ENCODE assay signal across 15 cellular contexts in genomic region chr3:13927295-13927694, GRCh38. TPM values are rescaled to one million over a fixed set of nuclear protein-coding genes. Genes with fewer than 3 reads are reported as not detected.
DNase-seq lines count a peak whose midpoint lies in the region; ATAC-seq, FAIRE-seq and TF ChIP-seq lines count a peak whose summit lies in the region.
"Had no signal": no experiment of that assay in that cellular context is flagged by ENCODE, and none has a peak within 500 bp of the region (broad histone marks: within the 10 kb centered on the region; RNA-seq: fewer than 3 reads in every experiment).

No MANE protein-coding gene starts in this region.

- no peak for FAIRE-seq in keratinocyte (lab: Jason Lieb, UNC)

- no peak overlapping the region for H3K4me3 ChIP-seq in HCT116 (replicated peaks in 1 of 2; ENCODE audit: low read depth in 1 of 2, low read length in 2 of 2)
- H3K4me3 ChIP-seq in keratinocyte (ENCODE audit: control insufficient read depth in 2 of 3, extremely low read depth in 1 of 3, insufficient read depth in 2 of 3, low read depth in 1 of 3, low read length in 3 of 3), result no peak overlapping the region
- H3K4me3 ChIP-seq: esophagus muscularis mucosa, spleen, suprapubic skin had no signal

- TF ChIP-seq POLR2A in HCT116 (IDR thresholded peaks at IDR 0.05; ENCODE audit: borderline replicate concordance, extremely low read depth, insufficient read depth, insufficient read length), result no peak

- intact Hi-C loops in HCT116 (cut with micrococcal nuclease), result no loop called here

- H3K9ac ChIP-seq in HCT116 (ENCODE audit: low read length) (no peak overlapping the region), keratinocyte (ENCODE audit: control insufficient read depth, extremely low read depth, insufficient read depth, low read length) (no peak overlapping the region)

- H3K4me1 ChIP-seq in HCT116 (ENCODE audit: control insufficient read depth in 1 of 2, insufficient read depth in 2 of 2, low read length in 2 of 2) (no peaks in the 10 kb centered on the region), keratinocyte (ENCODE audit: control insufficient read depth, extremely low read depth, insufficient read depth, low read length) (no peaks in the 10 kb centered on the region)
- H3K4me1 ChIP-seq: suprapubic skin had no signal

- no peaks in the 10 kb centered on the region for H3K9me1 ChIP-seq in keratinocyte (ENCODE audit: control insufficient read depth, extremely low read depth, insufficient read depth, low read length)

- no TSS peak for BruUV-seq in HCT116 (replicated peaks; lab: Mats Ljungman, UMichigan)

- DNase-seq in HCT116 (ENCODE audit: low read depth, low spot score) (peak; percentile 3), RPMI8226 (peak; percentile 8), keratinocyte (ENCODE audit: low read depth, low spot score) (no peak), cortex of kidney (lab: John Stamatoyannopoulos, UW) (no peak)
- no peak for DNase-seq in central memory CD4-positive, alpha-beta T cell
- DNase-seq: activated CD4-positive, CD25-positive, alpha-beta regulatory T cell; KG1; mesendoderm; NCI-H526; spleen had no signal

- H4K20me1 ChIP-seq in HCT116 (ENCODE audit: insufficient read depth) (no peaks in the 10 kb centered on the region), keratinocyte (ENCODE audit: control insufficient read depth, extremely low read depth, insufficient read depth, low read length) (no peaks in the 10 kb centered on the region)

- H2AFZ ChIP-seq in HCT116 (ENCODE audit: low read depth, low read length, poor library complexity, severe bottlenecking), result no peak overlapping the region
- H2AFZ ChIP-seq in keratinocyte (ENCODE audit: control insufficient read depth, low read length), result no peak overlapping the region

- peak; percentile 81 for ATAC-seq in HCT116
- no peak for ATAC-seq in HG02798 (IDR thresholded peaks at IDR 0.05; ENCODE audit: poor library complexity, unreplicated experiment)

- H3K27me3 ChIP-seq in HCT116 (ENCODE audit: insufficient read depth, low read length) (no peaks in the 10 kb centered on the region), keratinocyte (ENCODE audit: control insufficient read depth, extremely low read depth, insufficient read depth, low read length) (no peaks in the 10 kb centered on the region)

- peak; percentile 39 for TF ChIP-seq RAD21 in HCT116 (IDR thresholded peaks at IDR 0.05; ENCODE audit: low read depth)

- RAD21 ChIA-PET in HCT116 (lab: Charles Lee; ENCODE audit: low non-redundant PET in 1 of 2, low total read pairs in 2 of 2, uncharacterized antibody in 2 of 2, unreplicated experiment in 2 of 2), result no interaction called here

- H3K79me2 ChIP-seq in HCT116 (ENCODE audit: insufficient read depth, low read length) (no peaks in the 10 kb centered on the region), keratinocyte (ENCODE audit: control insufficient read depth, insufficient read depth, low read length) (no peaks in the 10 kb centered on the region)

- POLR2A ChIA-PET in HCT116 (lab: Charles Lee), result no interaction called here

- CTCF ChIA-PET in HCT116 (lab: Charles Lee), result interaction anchor here (0.8 kb wide), 1 partner anchor 31 kb away, joined by 6 read pairs; no protein-coding TSS in a partner anchor

- H3K9me2 ChIP-seq in HCT116 (ENCODE audit: insufficient read depth), result no peaks in the 10 kb centered on the region

- TF ChIP-seq CTCF in C4-2B (conservative IDR thresholded peaks at IDR 0.05) (peak; percentile 48), HCT116 (IDR thresholded peaks at IDR 0.05 in 2 of 3, conservative IDR thresholded peaks at IDR 0.05 in 1 of 3; ENCODE audit: borderline replicate concordance in 1 of 3, insufficient read depth in 1 of 3, low read depth in 2 of 3, low read length in 2 of 3) (peak; percentile 23 to 61 (median 51); a peak in 5 of 6 replicates), keratinocyte (optimal IDR thresholded peaks at IDR 0.05 in 1 of 3, IDR thresholded peaks at IDR 0.05 in 1 of 3, conservative IDR thresholded peaks at IDR 0.05 in 1 of 3; ENCODE audit: extremely low read depth in 1 of 3, insufficient read depth in 2 of 3, low read length in 3 of 3) (peak in 2 of 3 experiments; percentile 8 to 10)

- H3K27ac ChIP-seq in C4-2B (no peak overlapping the region), HCT116 (ENCODE audit: low read depth, low read length) (no peak overlapping the region), keratinocyte (ENCODE audit: control insufficient read depth, insufficient read depth, low read length) (no peak overlapping the region)
- H3K27ac ChIP-seq: esophagus muscularis mucosa, spleen, suprapubic skin had no signal

- H3K4me2 ChIP-seq in HCT116 (ENCODE audit: low read length), result no peak overlapping the region
- H3K4me2 ChIP-seq in keratinocyte (ENCODE audit: control insufficient read depth, extremely low read depth, insufficient read depth, low read depth, low read length), result no peak overlapping the region

- no peaks in the 10 kb centered on the region for H3K36me3 ChIP-seq in HCT116 (ENCODE audit: control insufficient read depth in 1 of 2, insufficient read depth in 2 of 2, low read length in 2 of 2)
- no peaks in the 10 kb centered on the region for H3K36me3 ChIP-seq in keratinocyte (ENCODE audit: control insufficient read depth in 2 of 2, extremely low read depth in 1 of 2, insufficient read depth in 2 of 2, low read length in 2 of 2)
- H3K36me3 ChIP-seq: esophagus muscularis mucosa, spleen, suprapubic skin had no signal

- H3K9me3 ChIP-seq in HCT116 (ENCODE audit: control insufficient read depth in 1 of 2, insufficient read depth in 1 of 2, low read depth in 1 of 2, low read length in 2 of 2) (no peaks in the 10 kb centered on the region), keratinocyte (ENCODE audit: control insufficient read depth, low read depth, low read length) (peaks cover 2% of the 10 kb centered on the region)

- dilution Hi-C loops in keratinocyte (cut with MboI; ENCODE audit: extremely low pct_ligation_motif_present, low sequenced_read_pairs), result no loop called here

TF ChIP-seq in HCT116, 20 proteins besides CTCF, POLR2A, EP300 and RAD21 (continues in another document):
- no peak for TF ChIP-seq SIN3A (IDR thresholded peaks at IDR 0.05; ENCODE audit: low read depth)
- no peak for TF ChIP-seq CBX3 (IDR thresholded peaks at IDR 0.05; ENCODE audit: low read depth)
- no peak for TF ChIP-seq POLR2AphosphoS5 (IDR thresholded peaks at IDR 0.05; ENCODE audit: low read depth, low read length)
- TF ChIP-seq ELF1 (IDR thresholded peaks at IDR 0.05; ENCODE audit: borderline replicate concordance, low read depth), result no peak
- TF ChIP-seq EGR1 (IDR thresholded peaks at IDR 0.05; ENCODE audit: low read depth), result no peak
- TF ChIP-seq CEBPB (IDR thresholded peaks at IDR 0.05; ENCODE audit: low read depth), result no peak
- TF ChIP-seq REST (IDR thresholded peaks at IDR 0.05; ENCODE audit: low read depth), result no peak
- no peak for TF ChIP-seq JUND (IDR thresholded peaks at IDR 0.05)
- no peak for TF ChIP-seq SRF (IDR thresholded peaks at IDR 0.05; ENCODE audit: low read depth)
- TF ChIP-seq ZBTB33 (IDR thresholded peaks at IDR 0.05; ENCODE audit: extremely low read depth, insufficient replicate concordance, low read length), result no peak
- TF ChIP-seq ZNF274 (IDR thresholded peaks at IDR 0.05; ENCODE audit: low read depth, low read length), result no peak

RNA-seq across cellular contexts. Expression of gene WNT7A, which starts 47.4 kb away (rescaled TPM):
- 0.34 TPM for total RNA-seq in HCT116 (2021; ENCODE audit: unreplicated experiment)
- 0.56 and 0.91 TPM in 2 replicates for polyA plus RNA-seq in HCT116 (2012)
- polyA plus RNA-seq in keratinocyte, result 13.0 to 36.7 TPM (median 20.3 TPM) in 3 replicates
- polyA plus RNA-seq in keratinocyte (2011; ENCODE audit: low read depth), result 5.5 TPM
- polyA plus RNA-seq in keratinocyte (2011; cell fraction: cytosol; rRNA removed), result 16.2 and 26.7 TPM in 2 replicates
- 26.3 and 31.8 TPM in 2 replicates for polyA plus RNA-seq in keratinocyte (2011; cell fraction: nucleus; rRNA removed)
- 8.2 and 51.3 TPM in 2 replicates for polyA plus RNA-seq in keratinocyte (2012; ENCODE audit: low replicate concordance)
- 17.3 to 89.8 TPM (median 32.9 TPM) in 3 replicates for polyA minus RNA-seq in keratinocyte
- polyA minus RNA-seq in keratinocyte (2011; cell fraction: cytosol; rRNA and poly(A)+ RNA removed), result 39.5 TPM
- polyA minus RNA-seq in keratinocyte (2011; cell fraction: nucleus; rRNA and poly(A)+ RNA removed), result 30.3 and 32.0 TPM in 2 replicates
- total RNA-seq: esophagus muscularis mucosa, osteocyte had no signal

Comparison
In these comparisons a context has a peak if more than half of its experiments do, and no peak if none do; other contexts are left out.
1. DNase-seq: peak in HCT116 (single experiment) and RPMI8226 (single experiment); none in keratinocyte (single experiment), central memory CD4-positive, alpha-beta T cell (single experiment) and cortex of kidney (single experiment).
2. Peak in every context shown above with its lines, with median percentiles within 50 percentile points of each other: CTCF ChIP-seq.